Comparison of ENCODE assay signal across 26 cellular contexts in the genomic region with DNA sequence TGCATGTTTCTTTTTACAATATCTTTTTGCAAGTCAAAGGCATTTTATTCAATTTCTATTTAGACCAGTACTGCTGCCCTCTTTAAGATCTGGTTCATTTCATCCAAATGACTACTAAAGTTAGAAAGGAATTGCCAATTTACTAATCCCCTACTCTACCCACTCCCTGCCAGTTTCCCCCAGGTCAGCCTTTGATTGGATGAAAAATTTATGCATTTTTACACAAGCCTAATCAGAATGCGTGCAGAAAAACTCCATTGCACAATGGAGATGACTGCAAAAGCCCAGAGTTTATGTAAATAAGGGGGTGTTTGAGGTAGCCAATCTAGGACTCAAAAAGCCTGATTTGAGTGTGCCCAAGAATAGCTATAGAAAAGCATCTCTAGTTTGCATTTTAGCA.
"Had no signal": no experiment of that assay in that cellular context is flagged by ENCODE, and none has a peak within 500 bp of the region (broad histone marks: within the 10 kb centered on the region; RNA-seq: fewer than 3 reads in every experiment).

No MANE protein-coding gene starts in this region.

- ATAC-seq: activated CD4-positive, alpha-beta T cell treated with anti-CD3 and anti-CD28 coated beads for 36 hours; activated CD8-positive, alpha-beta memory T cell treated with anti-CD3 and anti-CD28 coated beads, Interleukin-2, amount 10 ng/mL, durations not matched to agents 7 days and 5 days; activated CD8-positive, alpha-beta T cell treated with anti-CD3 and anti-CD28 coated beads, Interleukin-2, amount 10 ng/mL, durations not matched to agents 7 days and 5 days; activated naive CD4-positive, alpha-beta T cell treated with anti-CD3 and anti-CD28 coated beads, Interleukin-2, amount 50 U/mL, for 72 hours; esophagus mucosa; heart left ventricle had no signal

- H3K27me3 ChIP-seq: ascending aorta, brain microvascular endothelial cell, dorsolateral prefrontal cortex, heart left ventricle had no signal

- H3K36me3 ChIP-seq: ascending aorta, brain microvascular endothelial cell, heart left ventricle had no signal

- H3K9me3 ChIP-seq: ascending aorta, heart left ventricle had no signal

- DNase-seq: activated CD4-positive, alpha-beta memory T cell treated with anti-CD3 and anti-CD28 coated beads for 36 hours; activated CD4-positive, alpha-beta T cell treated with anti-CD3 and anti-CD28 coated beads for 36 hours; activated CD4-positive, alpha-beta T cell treated with anti-CD3 and anti-CD28 coated beads, Interleukin-2, amount 10 ng/mL, durations not matched to agents 24 days and 14 days; activated CD4-positive, CD25-positive, alpha-beta regulatory T cell; activated CD4-positive, CD25-positive, alpha-beta regulatory T cell treated with anti-CD3 and anti-CD28 coated beads, Interleukin-2, amount 50 U/mL, for 72 hours; activated CD8-positive, alpha-beta memory T cell treated with anti-CD3 and anti-CD28 coated beads, Interleukin-2, amount 10 ng/mL, durations not matched to agents 7 days and 5 days; activated CD8-positive, alpha-beta memory T cell treated with anti-CD3 and anti-CD28 coated beads, Interleukin-2, amount 50 U/mL, for 4 hours; activated CD8-positive, alpha-beta T cell treated with anti-CD3 and anti-CD28 coated beads, Interleukin-2, amount 10 ng/mL, durations not matched to agents 7 days and 5 days; activated gamma-delta T cell; activated naive CD4-positive, alpha-beta T cell; activated naive CD4-positive, alpha-beta T cell treated with anti-CD3 and anti-CD28 coated beads, Interleukin-2, amount 10 ng/mL, durations not matched to agents 7 days and 5 days; activated naive CD8-positive, alpha-beta T cell treated with anti-CD3 and anti-CD28 coated beads, Interleukin-2, amount 10 ng/mL, durations not matched to agents 7 days and 5 days; activated T-cell treated with anti-CD3 and anti-CD28 coated beads, Interleukin-2, amount 50 U/mL, for 1 hour; activated T-cell treated with anti-CD3 and anti-CD28 coated beads, Interleukin-2, amount 50 U/mL, for 48 hours; brain microvascular endothelial cell; dorsolateral prefrontal cortex; effector memory CD4-positive, alpha-beta T cell; endodermal cell; foreskin fibroblast; glutamatergic neuron; heart left ventricle; T-helper 2 cell had no signal

- H3K4me1 ChIP-seq: ascending aorta, heart left ventricle had no signal

- H3K4me3 ChIP-seq: ascending aorta, coronary artery, dorsolateral prefrontal cortex, heart left ventricle had no signal
